Comparison of ENCODE assay signal across 1 cellular context in the genomic region with DNA sequence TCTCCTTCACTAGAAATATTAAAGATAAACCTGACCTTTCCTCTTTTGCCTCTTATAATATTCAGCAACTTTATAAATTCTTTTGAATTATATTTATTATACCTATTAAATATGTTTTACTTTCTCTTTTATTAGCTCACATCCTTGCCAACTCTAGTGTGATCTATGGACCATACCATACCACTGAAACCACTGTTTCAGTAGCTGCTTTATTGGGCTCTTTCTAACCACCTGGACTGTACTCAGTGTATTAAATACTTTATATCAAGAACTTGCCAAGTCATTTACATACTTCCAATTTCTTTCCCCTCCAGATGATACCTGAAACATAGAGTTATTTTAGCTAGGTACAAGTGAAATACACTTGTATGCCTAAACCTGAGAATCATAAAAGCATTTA.
TF ChIP-seq lines count a peak whose summit lies in the region.

No MANE protein-coding gene starts in this region.

TF ChIP-seq in GM12878, 131 proteins besides CTCF, POLR2A, EP300 and RAD21 (continued from another document):
- TF ChIP-seq, protein P1, sequence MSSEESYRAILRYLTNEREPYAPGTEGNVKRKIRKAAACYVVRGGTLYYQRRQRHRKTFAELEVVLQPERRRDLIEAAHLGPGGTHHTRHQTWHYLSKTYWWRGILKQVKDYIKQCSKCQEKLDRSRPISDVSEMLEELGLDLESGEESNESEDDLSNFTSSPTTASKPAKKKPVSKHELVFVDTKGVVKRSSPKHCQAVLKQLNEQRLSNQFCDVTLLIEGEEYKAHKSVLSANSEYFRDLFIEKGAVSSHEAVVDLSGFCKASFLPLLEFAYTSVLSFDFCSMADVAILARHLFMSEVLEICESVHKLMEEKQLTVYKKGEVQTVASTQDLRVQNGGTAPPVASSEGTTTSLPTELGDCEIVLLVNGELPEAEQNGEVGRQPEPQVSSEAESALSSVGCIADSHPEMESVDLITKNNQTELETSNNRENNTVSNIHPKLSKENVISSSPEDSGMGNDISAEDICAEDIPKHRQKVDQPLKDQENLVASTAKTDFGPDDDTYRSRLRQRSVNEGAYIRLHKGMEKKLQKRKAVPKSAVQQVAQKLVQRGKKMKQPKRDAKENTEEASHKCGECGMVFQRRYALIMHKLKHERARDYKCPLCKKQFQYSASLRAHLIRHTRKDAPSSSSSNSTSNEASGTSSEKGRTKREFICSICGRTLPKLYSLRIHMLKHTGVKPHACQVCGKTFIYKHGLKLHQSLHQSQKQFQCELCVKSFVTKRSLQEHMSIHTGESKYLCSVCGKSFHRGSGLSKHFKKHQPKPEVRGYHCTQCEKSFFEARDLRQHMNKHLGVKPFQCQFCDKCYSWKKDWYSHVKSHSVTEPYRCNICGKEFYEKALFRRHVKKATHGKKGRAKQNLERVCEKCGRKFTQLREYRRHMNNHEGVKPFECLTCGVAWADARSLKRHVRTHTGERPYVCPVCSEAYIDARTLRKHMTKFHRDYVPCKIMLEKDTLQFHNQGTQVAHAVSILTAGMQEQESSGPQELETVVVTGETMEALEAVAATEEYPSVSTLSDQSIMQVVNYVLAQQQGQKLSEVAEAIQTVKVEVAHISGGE (CRISPR knock-in tag; IDR thresholded peaks at IDR 0.05), result no peak
